Comparison of ENCODE assay signal across 13 cellular contexts in the genomic region with DNA sequence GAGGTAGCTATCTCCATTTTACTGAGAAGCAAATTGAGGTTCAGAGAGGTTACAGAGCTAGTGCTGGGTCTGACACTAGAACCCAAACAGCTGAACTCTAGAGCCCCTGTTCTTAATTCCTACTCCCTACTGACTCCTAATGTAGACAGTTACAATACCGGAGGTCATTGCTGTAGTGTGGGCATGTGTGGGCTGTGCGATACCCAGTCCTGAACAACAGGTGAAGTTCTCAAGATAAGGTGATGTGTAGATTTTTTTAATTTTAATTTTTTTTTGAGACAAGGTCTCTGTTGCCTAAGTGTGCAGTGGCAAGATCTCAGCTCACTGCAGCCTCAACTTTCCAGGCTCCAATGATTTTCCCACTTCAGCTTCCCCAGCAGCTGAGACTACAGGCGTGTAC.
"Had no signal": no experiment of that assay in that cellular context is flagged by ENCODE, and none has a peak within 500 bp of the region (broad histone marks: within the 10 kb centered on the region; RNA-seq: fewer than 3 reads in every experiment).

No MANE protein-coding gene starts in this region.

- H3K9me3 Mint-ChIP-seq: naive B cell had no signal

- H3K27ac Mint-ChIP-seq: activated CD4-positive, alpha-beta T cell treated with anti-CD3 and anti-CD28 coated beads for 36 hours had no signal

- H3K27me3 Mint-ChIP-seq: naive B cell had no signal

- H3K36me3 Mint-ChIP-seq: naive B cell had no signal

- ATAC-seq: activated CD4-positive, alpha-beta T cell treated with anti-CD3 and anti-CD28 coated beads for 36 hours; left lung; right lobe of liver had no signal

- DNase-seq: activated CD4-positive, alpha-beta T cell treated with anti-CD3 and anti-CD28 coated beads for 36 hours; activated CD8-positive, alpha-beta memory T cell treated with anti-CD3 and anti-CD28 coated beads for 24 hours; activated effector memory CD4-positive, alpha-beta T cell treated with Interleukin-2 at 50 U/mL for 16 hours; activated naive CD4-positive, alpha-beta T cell treated with anti-CD3 and anti-CD28 coated beads, Interleukin-2, amount 50 U/mL, for 16 hours; caudate nucleus; colonic mucosa; left lung; naive B cell; ovary; right lobe of liver; SK-N-SH; uterus; WERI-Rb-1 had no signal
